10 cellular contexts compared by ENCODE assay signal in the genomic region with DNA sequence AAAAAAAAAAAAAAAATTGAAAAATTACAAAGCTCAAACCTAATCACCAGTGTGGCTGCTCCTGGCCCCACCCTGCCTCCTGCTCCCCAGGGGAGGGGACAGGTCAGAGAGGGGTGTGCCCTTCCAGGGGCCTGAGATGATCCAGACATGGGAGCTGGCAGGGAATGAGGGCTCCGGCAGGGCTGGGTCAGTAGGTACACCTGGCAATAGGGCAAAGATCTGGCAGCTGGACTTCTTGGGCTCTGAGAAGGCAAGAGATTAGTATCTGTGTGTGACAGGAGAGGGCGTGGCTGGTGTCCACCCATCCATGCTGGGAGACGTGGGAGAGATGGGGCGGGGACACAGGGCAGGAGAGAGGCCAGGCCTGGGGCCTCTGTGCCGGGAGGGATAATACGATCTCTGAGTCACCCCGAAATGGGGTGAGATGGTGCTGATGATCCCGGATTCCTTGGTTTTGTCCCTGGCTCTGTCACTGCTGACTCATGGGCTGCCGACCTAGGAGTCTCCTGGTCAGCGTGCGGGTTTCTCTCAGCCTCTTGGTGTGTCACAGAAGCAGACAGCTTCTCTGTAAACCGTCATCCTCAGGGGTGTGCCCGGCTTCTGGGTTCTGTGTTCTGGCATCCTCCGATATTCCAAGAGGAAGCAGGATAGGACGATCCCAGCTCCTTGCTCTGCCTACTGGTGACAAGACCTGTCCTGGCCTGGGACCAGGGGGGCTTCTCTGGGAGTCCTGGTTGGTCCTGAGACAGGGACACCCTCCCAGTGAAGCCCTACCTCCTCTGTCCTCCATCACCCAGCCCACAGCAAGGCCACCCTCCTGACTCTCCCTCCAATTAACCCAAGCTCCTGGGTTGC. TPM values are rescaled to one million over a fixed set of nuclear protein-coding genes. Genes with fewer than 3 reads are reported as not detected.
A peak's percentile ranks its signal among the peaks of the same experiment; 100 is the strongest.
DNase-seq lines count a peak whose midpoint lies in the region; ATAC-seq, FAIRE-seq and TF ChIP-seq lines count a peak whose summit lies in the region.
"Had no signal": no experiment of that assay in that cellular context is flagged by ENCODE, and none has a peak within 500 bp of the region (broad histone marks: within the 10 kb centered on the region; RNA-seq: fewer than 3 reads in every experiment).

No MANE protein-coding gene starts in this region.

- ATAC-seq in HG03571 (IDR thresholded peaks at IDR 0.05; ENCODE audit: unreplicated experiment) (no peak), GM18870 (IDR thresholded peaks at IDR 0.05; ENCODE audit: unreplicated experiment) (no peak)

- DNase-seq in NCI-H748 (lab: John Stamatoyannopoulos, UW; ENCODE audit: unreplicated experiment) (peak; percentile 36), NCI-H748 treated with DMSO at 0.1 percent for 48 hours (lab: John Stamatoyannopoulos, UW) (no peak), SW480 (ENCODE audit: low spot score) (peak; percentile 99), hepatic stellate cell (ENCODE audit: low spot score) (peak; percentile 99), ureter (ENCODE audit: low spot score) (peak; percentile 73), GM12892 (ENCODE audit: insufficient read length) (no peak)
- DNase-seq: DND-41, heart right ventricle had no signal

- TF ChIP-seq POLR2A in GM12892 (IDR thresholded peaks at IDR 0.05; ENCODE audit: low read depth, low read length) = no peak

- FAIRE-seq in GM12892 (lab: Jason Lieb, UNC) = no peak

RNA-seq across cellular contexts. Expression of a gene that starts 8.2 kb away (rescaled TPM):
- 244 TPM for total RNA-seq in ureter
- not detected for polyA plus RNA-seq in GM12892 (2012; ENCODE audit: missing spikeins)

RNA-seq across cellular contexts. Expression of a gene that starts 19.8 kb away (rescaled TPM):
- 14.4 TPM for total RNA-seq in ureter
- polyA plus RNA-seq in GM12892 (2012; ENCODE audit: missing spikeins) = not detected

RNA-seq across cellular contexts. Expression of a gene that starts 38.4 kb away (rescaled TPM):
- not detected for total RNA-seq in ureter
- polyA plus RNA-seq in GM12892 (2012; ENCODE audit: missing spikeins) = not detected
- total RNA-seq: heart right ventricle had no signal
- polyA plus RNA-seq: heart right ventricle had no signal

RNA-seq across cellular contexts. Expression of a gene that starts 52.5 kb away (rescaled TPM):
- 6.8 TPM for total RNA-seq in ureter
- not detected for polyA plus RNA-seq in GM12892 (2012; ENCODE audit: missing spikeins)
- total RNA-seq: heart right ventricle had no signal
- polyA plus RNA-seq: heart right ventricle had no signal

Comparison
In these comparisons a context has a peak if more than half of its experiments do, and no peak if none do; other contexts are left out.
1. DNase-seq: peak in NCI-H748 (single experiment), SW480 (single experiment), hepatic stellate cell (single experiment) and ureter (single experiment); none in NCI-H748 treated with DMSO at 0.1 percent for 48 hours (single experiment) and GM12892 (single experiment).